ENCODE assay signal across 24 cellular contexts in genomic region chr20:61849376-61849775, GRCh38.
"Had no signal": no experiment of that assay in that cellular context is flagged by ENCODE, and none has a peak within 500 bp of the region (broad histone marks: within the 10 kb centered on the region; RNA-seq: fewer than 3 reads in every experiment).

No MANE protein-coding gene starts in this region.

- H3K27me3 ChIP-seq: hepatocyte, neural progenitor cell, pancreas, right lobe of liver had no signal

- H3K9me3 ChIP-seq: heart right ventricle, lower lobe of right lung, pancreas, right atrium auricular region, right lobe of liver, suprapubic skin, thoracic aorta, tibial artery, upper lobe of right lung had no signal

- FAIRE-seq: keratinocyte, pancreas, urothelium cell line had no signal

- H3K79me2 ChIP-seq: hepatocyte had no signal

- H3K27ac ChIP-seq: heart right ventricle, hepatocyte, left lung, lower lobe of right lung, neural progenitor cell, pancreas, right atrium auricular region, right lobe of liver, suprapubic skin, thoracic aorta, tibial artery, upper lobe of right lung had no signal

- H3K4me1 ChIP-seq: heart right ventricle, left lung, lower lobe of right lung, pancreas, right atrium auricular region, right lobe of liver, tibial artery, upper lobe of right lung had no signal

- H2AFZ ChIP-seq: hepatocyte, neural progenitor cell had no signal

- H3K36me3 ChIP-seq: heart right ventricle, left lung, lower lobe of right lung, neural progenitor cell, pancreas, right atrium auricular region, right lobe of liver, suprapubic skin, thoracic aorta, tibial artery, upper lobe of right lung had no signal

- DNase-seq: heart right ventricle; left colon; mammary epithelial cell; mesenchymal stem cell; naive B cell; natural killer cell; nephron progenitor cell; stimulated activated CD4-positive, alpha-beta T cell treated with anti-CD3 and anti-CD28 coated beads, Interleukin-4, amount 100 ng/mL, for 24 hours; stimulated activated naive CD4-positive, alpha-beta T cell; tibial artery; trophoblast cell; upper lobe of right lung had no signal

- H3K4me2 ChIP-seq: hepatocyte, neural progenitor cell had no signal

- H3K4me3 ChIP-seq: heart right ventricle, hepatocyte, left lung, lower lobe of right lung, neural progenitor cell, pancreas, right atrium auricular region, right lobe of liver, suprapubic skin, thoracic aorta, tibial artery, upper lobe of right lung had no signal

- ATAC-seq: heart right ventricle; left colon; left lung; lower lobe of right lung; natural killer cell; pancreas; right lobe of liver; stimulated activated effector memory CD8-positive, alpha-beta T cell treated with anti-CD3 and anti-CD28 coated beads, Interleukin-12 subunit alpha, Interleukin-12 subunit beta, amount 100 ng/mL, for 72 hours; upper lobe of right lung had no signal

- H3K9ac ChIP-seq: neural progenitor cell had no signal
